ENCODE assay signal across 9 cellular contexts in genomic region chr17:75808549-75808904, GRCh38. TPM values are rescaled to one million over a fixed set of nuclear protein-coding genes. Genes with fewer than 3 reads are reported as not detected.
A peak's percentile ranks its signal among the peaks of the same experiment; 100 is the strongest.
DNase-seq lines count a peak whose midpoint lies in the region; ATAC-seq and TF ChIP-seq lines count a peak whose summit lies in the region.
"Had no signal": no experiment of that assay in that cellular context is flagged by ENCODE, and none has a peak within 500 bp of the region (broad histone marks: within the 10 kb centered on the region; RNA-seq: fewer than 3 reads in every experiment).

No MANE protein-coding gene starts in this region.

- H3K4me3 Mint-ChIP-seq in chondrocyte (ENCODE audit: unreplicated experiment) (no peak overlapping the region), neural progenitor cell (peak overlapping the region; percentile 28)

- H3K4me2 ChIP-seq in neural progenitor cell, result no peak overlapping the region

- no peak overlapping the region for H2AFZ ChIP-seq in neural progenitor cell (replicated peaks)

- H4K20me1 ChIP-seq in neural progenitor cell (ENCODE audit: low read depth), result peaks cover 49% of the 10 kb centered on the region

- no peak for ATAC-seq in activated naive CD4-positive, alpha-beta T cell treated with anti-CD3 and anti-CD28 coated beads, Interleukin-2, amount 50 U/mL, for 72 hours
- ATAC-seq in GM18867 (IDR thresholded peaks at IDR 0.05; ENCODE audit: unreplicated experiment), result no peak

- WGBS in urinary bladder, result 69% methylated on average over 4 of the region's 4 CpGs

- H3K4me1 Mint-ChIP-seq in chondrocyte (ENCODE audit: low read depth) (peaks cover 20% of the 10 kb centered on the region), neural progenitor cell (no peaks in the 10 kb centered on the region)

- no peaks in the 10 kb centered on the region for H3K27me3 Mint-ChIP-seq in chondrocyte (ENCODE audit: low read depth)
- H3K27me3 Mint-ChIP-seq in neural progenitor cell (ENCODE audit: insufficient read depth, low read depth), result no peaks in the 10 kb centered on the region

- no peaks in the 10 kb centered on the region for H3K9me3 ChIP-seq in neural progenitor cell (ENCODE audit: low read depth)

- H3K36me3 ChIP-seq in neural progenitor cell (no peaks in the 10 kb centered on the region), urinary bladder (ENCODE audit: insufficient read depth) (peaks cover 6% of the 10 kb centered on the region)

- peaks cover 38% of the 10 kb centered on the region for H3K79me2 ChIP-seq in neural progenitor cell (ENCODE audit: low read depth)

- H3F3A ChIP-seq in neural progenitor cell (ENCODE audit: low read depth), result no peaks in the 10 kb centered on the region

- no peaks in the 10 kb centered on the region for H3K27me3 ChIP-seq in neural progenitor cell

- no peaks in the 10 kb centered on the region for H3K9me3 Mint-ChIP-seq in activated naive CD4-positive, alpha-beta T cell treated with anti-CD3 and anti-CD28 coated beads, Interleukin-2, amount 50 U/mL, for 72 hours
- H3K9me3 Mint-ChIP-seq in chondrocyte (ENCODE audit: low read depth) (no peaks in the 10 kb centered on the region), neural progenitor cell (no peaks in the 10 kb centered on the region)

- TF ChIP-seq CTCF in chondrocyte (IDR thresholded peaks at IDR 0.05) (no peak), neural progenitor cell (IDR thresholded peaks at IDR 0.05) (no peak)

- H3K36me3 Mint-ChIP-seq in activated naive CD4-positive, alpha-beta T cell treated with anti-CD3 and anti-CD28 coated beads, Interleukin-2, amount 50 U/mL, for 72 hours, result no peaks in the 10 kb centered on the region
- peaks cover 5% of the 10 kb centered on the region for H3K36me3 Mint-ChIP-seq in chondrocyte (ENCODE audit: low read depth)
- peaks cover 6% of the 10 kb centered on the region for H3K36me3 Mint-ChIP-seq in neural progenitor cell

- peak overlapping the region; percentile 13 for H3K9ac ChIP-seq in neural progenitor cell

- no peak for DNase-seq in activated naive CD4-positive, alpha-beta T cell treated with anti-CD3 and anti-CD28 coated beads, Interleukin-2, amount 50 U/mL, for 72 hours (ENCODE audit: low spot score in 2 of 2)
- no peak for DNase-seq in activated naive CD4-positive, alpha-beta T cell treated with anti-CD3 and anti-CD28 coated beads, Interleukin-2, amount 50 U/mL, for 16 hours
- no peak for DNase-seq in chondrocyte (ENCODE audit: low spot score)
- DNase-seq in neural progenitor cell (ENCODE audit: low spot score), result no peak
- no peak for DNase-seq in NOMO-1 (lab: John Stamatoyannopoulos, UW; ENCODE audit: unreplicated experiment in 2 of 2)
- no peak for DNase-seq in hippocampal formation (lab: John Stamatoyannopoulos, UW)
- DNase-seq: NCI-H2029 had no signal

- H3K4me3 ChIP-seq in neural progenitor cell (no peak overlapping the region), urinary bladder (ENCODE audit: low read depth, low read length) (no peak overlapping the region)

- H3K27ac Mint-ChIP-seq in activated naive CD4-positive, alpha-beta T cell treated with anti-CD3 and anti-CD28 coated beads, Interleukin-2, amount 50 U/mL, for 72 hours, result peak overlapping the region; percentile 20 to 70
- H3K27ac Mint-ChIP-seq in chondrocyte (ENCODE audit: unreplicated experiment) (peak overlapping the region; percentile 94), neural progenitor cell (no peak overlapping the region)

- H3K27ac ChIP-seq in neural progenitor cell, result no peak overlapping the region
- H3K27ac ChIP-seq in urinary bladder (ENCODE audit: low read depth), result peak overlapping the region; percentile 34

- H3K4me1 ChIP-seq in neural progenitor cell (no peaks in the 10 kb centered on the region), urinary bladder (ENCODE audit: insufficient read depth) (no peaks in the 10 kb centered on the region)

RNA-seq across cellular contexts. Expression of gene UNK, which starts 23.9 kb away (rescaled TPM):
- 10 to 100 TPM; 15.3 to 29.3 TPM for total RNA-seq in activated naive CD4-positive, alpha-beta T cell treated with anti-CD3 and anti-CD28 coated beads, Interleukin-2, amount 50 U/mL, for 72 hours
- total RNA-seq in chondrocyte (20.9 to 35.8 TPM (median 21.0 TPM) in 3 replicates), neural progenitor cell (ENCODE audit: low replicate concordance) (38.5 and 43.0 TPM in 2 replicates), urinary bladder (58.1 TPM)
- 29.1 TPM for polyA plus RNA-seq in urinary bladder

RNA-seq across cellular contexts. Expression of gene UNC13D, which starts 35.7 kb away (rescaled TPM):
- total RNA-seq in activated naive CD4-positive, alpha-beta T cell treated with anti-CD3 and anti-CD28 coated beads, Interleukin-2, amount 50 U/mL, for 72 hours, result 100 to 1,000 TPM; 128 to 143 TPM
- total RNA-seq in chondrocyte (1.1 to 3.1 TPM (median 1.5 TPM) in 3 replicates), neural progenitor cell (ENCODE audit: low replicate concordance) (0.09 and 0.96 TPM in 2 replicates), urinary bladder (10.6 TPM)
- 13.0 TPM for polyA plus RNA-seq in urinary bladder

RNA-seq across cellular contexts. Expression of gene GALK1, which starts 43.5 kb away (rescaled TPM):
- 10 to 100 TPM; 54.7 to 74.8 TPM for total RNA-seq in activated naive CD4-positive, alpha-beta T cell treated with anti-CD3 and anti-CD28 coated beads, Interleukin-2, amount 50 U/mL, for 72 hours
- 27.8 to 34.7 TPM (median 30.0 TPM) in 3 replicates for total RNA-seq in chondrocyte
- 6.5 and 27.3 TPM in 2 replicates for total RNA-seq in neural progenitor cell (ENCODE audit: low replicate concordance)
- 11.3 TPM for total RNA-seq in urinary bladder
- polyA plus RNA-seq in urinary bladder, result 43.0 TPM

RNA-seq across cellular contexts. Expression of gene WBP2, which starts 46.6 kb away (rescaled TPM):
- total RNA-seq in activated naive CD4-positive, alpha-beta T cell treated with anti-CD3 and anti-CD28 coated beads, Interleukin-2, amount 50 U/mL, for 72 hours, result 100 to 1,000 TPM in 1 of 2 donors, 10 to 100 TPM in 1; 78.2 to 144 TPM
- 45.0 to 62.5 TPM (median 56.5 TPM) in 3 replicates for total RNA-seq in chondrocyte
- 20.9 and 23.8 TPM in 2 replicates for total RNA-seq in neural progenitor cell (ENCODE audit: low replicate concordance)
- 16.2 TPM for total RNA-seq in urinary bladder
- 142 TPM for polyA plus RNA-seq in urinary bladder

Comparison
In these comparisons a context has a peak if more than half of its experiments do, and no peak if none do; other contexts are left out.
1. RNA of gene UNC13D, which starts 35.7 kb away (total RNA-seq): 128 to 143 TPM in activated naive CD4-positive, alpha-beta T cell treated with anti-CD3 and anti-CD28 coated beads, Interleukin-2, amount 50 U/mL, for 72 hours; 10.6 TPM in urinary bladder (single experiment), 1.1 to 3.1 TPM in chondrocyte and 0.09 to 0.96 TPM in neural progenitor cell; every median in the first group is over 10 times any median in the second.